ENCODE assay signal across 8 cellular contexts in the genomic region with DNA sequence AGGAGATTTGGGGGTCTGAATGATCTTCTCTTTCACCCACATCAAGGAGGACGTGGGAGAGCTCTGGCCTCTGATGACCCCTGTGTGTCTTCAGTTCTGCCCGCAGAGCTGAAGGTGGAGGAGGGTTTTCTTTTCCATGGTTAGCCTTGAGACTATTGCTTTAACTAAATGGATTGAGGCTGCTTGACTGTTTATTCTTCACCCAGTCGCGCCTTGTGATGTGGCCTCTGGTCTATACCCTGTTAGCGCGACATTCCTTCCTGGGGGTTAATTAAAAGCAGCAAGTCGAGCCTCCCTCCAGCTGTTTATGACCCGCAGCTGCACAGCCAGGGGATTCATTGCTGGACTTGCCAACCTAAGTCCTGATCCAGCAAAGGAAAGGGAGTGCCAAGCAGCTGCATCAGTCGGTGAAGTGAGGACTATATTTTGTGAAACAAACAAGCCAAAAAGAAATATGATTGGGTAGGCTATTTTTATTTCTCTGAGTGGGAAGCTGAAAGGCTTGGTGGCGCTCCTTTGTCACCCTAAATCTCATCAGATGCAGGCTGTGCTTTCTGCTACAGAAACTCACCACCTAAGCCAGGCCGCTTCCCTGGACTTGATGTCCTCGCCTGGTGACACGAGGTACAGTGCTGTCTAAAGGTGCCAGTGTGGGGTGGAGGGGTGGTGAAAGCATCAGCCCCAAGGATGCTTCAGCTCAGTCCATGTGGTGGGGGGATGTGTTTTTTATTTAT. TPM values are rescaled to one million over a fixed set of nuclear protein-coding genes. Genes with fewer than 3 reads are reported as not detected.
DNase-seq lines count a peak whose midpoint lies in the region; TF ChIP-seq lines count a peak whose summit lies in the region.

No MANE protein-coding gene starts in this region.

- no peaks in the 10 kb centered on the region for H3K36me3 ChIP-seq in CD8-positive, alpha-beta memory T cell (ENCODE audit: insufficient read depth, low read length)

- H3K9me3 Mint-ChIP-seq in CD8-positive, alpha-beta memory T cell: no peaks in the 10 kb centered on the region
- H3K9me3 Mint-ChIP-seq in progenitor cell of endocrine pancreas (ENCODE audit: low read depth): no peaks in the 10 kb centered on the region

- CTCF ChIA-PET in CD8-positive, alpha-beta memory T cell (lab: Charles Lee): no interaction called here

- POLR2A ChIA-PET in CD8-positive, alpha-beta memory T cell (lab: Charles Lee): interaction anchor here (0.8 kb wide), 1 partner anchor 22 kb away, joined by 3 read pairs; no protein-coding TSS in a partner anchor

- peak overlapping the region in 5 of 8 donors; percentile 43 to 89 (median 77) for H3K27ac Mint-ChIP-seq in CD8-positive, alpha-beta memory T cell
- H3K27ac Mint-ChIP-seq in progenitor cell of endocrine pancreas: peak overlapping the region; percentile 82

- no peak overlapping the region for H3K4me3 ChIP-seq in CD8-positive, alpha-beta memory T cell (ENCODE audit: low read length)
- no peak overlapping the region for H3K4me3 ChIP-seq in fibroblast of mammary gland (ENCODE audit: control insufficient read depth, low read depth, low read length)

- H3K4me1 ChIP-seq in CD8-positive, alpha-beta memory T cell (ENCODE audit: insufficient read depth, low read length): peaks cover 17% of the 10 kb centered on the region

- H3K27ac ChIP-seq in CD8-positive, alpha-beta memory T cell (ENCODE audit: low read depth, low read length): no peak overlapping the region

- no peaks in the 10 kb centered on the region for H3K36me3 Mint-ChIP-seq in CD8-positive, alpha-beta memory T cell
- H3K36me3 Mint-ChIP-seq in progenitor cell of endocrine pancreas (ENCODE audit: insufficient read depth): no peaks in the 10 kb centered on the region

- H3K27me3 Mint-ChIP-seq in CD8-positive, alpha-beta memory T cell: no peaks in the 10 kb centered on the region
- H3K27me3 Mint-ChIP-seq in progenitor cell of endocrine pancreas: peaks cover 8% of the 10 kb centered on the region

- H3K27me3 ChIP-seq in CD8-positive, alpha-beta memory T cell (ENCODE audit: insufficient read depth, low read length, poor library complexity, severe bottlenecking): no peaks in the 10 kb centered on the region

- DNase-seq in CD8-positive, alpha-beta memory T cell: no peak
- DNase-seq in SHP77 treated with DMSO at 0.1 percent for 48 hours (lab: John Stamatoyannopoulos, UW): peak; percentile 25
- peak; percentile 51 for DNase-seq in fibroblast of mammary gland (ENCODE audit: low read depth)
- no peak for DNase-seq in progenitor cell of endocrine pancreas (ENCODE audit: low spot score, unreplicated experiment)
- no peak for DNase-seq in NCI-H82 treated with DMSO at 0.1 percent for 48 hours (lab: John Stamatoyannopoulos, UW; ENCODE audit: unreplicated experiment)
- DNase-seq in NCI-H446 (lab: John Stamatoyannopoulos, UW): no peak
- DNase-seq in retina: no peak
- DNase-seq in activated effector memory CD4-positive, alpha-beta T cell treated with anti-CD3 and anti-CD28 coated beads, Interleukin-2, amount 50 U/mL, for 16 hours: no peak

- peak overlapping the region in 1 of 7 donors; percentile 21 for H3K4me3 Mint-ChIP-seq in CD8-positive, alpha-beta memory T cell
- H3K4me3 Mint-ChIP-seq in progenitor cell of endocrine pancreas (ENCODE audit: low read depth): no peak overlapping the region

- no peaks in the 10 kb centered on the region for H3K9me3 ChIP-seq in CD8-positive, alpha-beta memory T cell (ENCODE audit: low read length)

- no peak for TF ChIP-seq CTCF in fibroblast of mammary gland (conservative IDR thresholded peaks at IDR 0.05; ENCODE audit: control insufficient read depth, insufficient read depth, low read depth, low read length)
- TF ChIP-seq CTCF in progenitor cell of endocrine pancreas (IDR thresholded peaks at IDR 0.05; ENCODE audit: unreplicated experiment): no peak

- peaks cover 8 to 18% (median 14%) of the 10 kb centered on the region in 3 donors for H3K4me1 Mint-ChIP-seq in CD8-positive, alpha-beta memory T cell
- peaks cover 7% of the 10 kb centered on the region for H3K4me1 Mint-ChIP-seq in progenitor cell of endocrine pancreas (ENCODE audit: low read depth)

RNA-seq across cellular contexts. Expression of a gene that starts 11.0 kb away (rescaled TPM):
- 10 to 100 TPM; 73.3 to 75.6 TPM for total RNA-seq in CD8-positive, alpha-beta memory T cell
- 9.5 TPM for polyA plus RNA-seq in CD8-positive, alpha-beta memory T cell
- total RNA-seq in progenitor cell of endocrine pancreas: 90.8 and 98.3 TPM in 2 replicates

Comparison
In these comparisons a context has a peak if more than half of its experiments do, and no peak if none do; other contexts are left out.
1. DNase-seq: peak in SHP77 treated with DMSO at 0.1 percent for 48 hours (single experiment) and fibroblast of mammary gland (single experiment); none in CD8-positive, alpha-beta memory T cell (0 of 5), progenitor cell of endocrine pancreas (single experiment), NCI-H82 treated with DMSO at 0.1 percent for 48 hours (single experiment), NCI-H446 (0 of 2), retina (single experiment) and activated effector memory CD4-positive, alpha-beta T cell treated with anti-CD3 and anti-CD28 coated beads, Interleukin-2, amount 50 U/mL, for 16 hours (single experiment).